Comparison of ENCODE assay signal across 7 cellular contexts in the genomic region with DNA sequence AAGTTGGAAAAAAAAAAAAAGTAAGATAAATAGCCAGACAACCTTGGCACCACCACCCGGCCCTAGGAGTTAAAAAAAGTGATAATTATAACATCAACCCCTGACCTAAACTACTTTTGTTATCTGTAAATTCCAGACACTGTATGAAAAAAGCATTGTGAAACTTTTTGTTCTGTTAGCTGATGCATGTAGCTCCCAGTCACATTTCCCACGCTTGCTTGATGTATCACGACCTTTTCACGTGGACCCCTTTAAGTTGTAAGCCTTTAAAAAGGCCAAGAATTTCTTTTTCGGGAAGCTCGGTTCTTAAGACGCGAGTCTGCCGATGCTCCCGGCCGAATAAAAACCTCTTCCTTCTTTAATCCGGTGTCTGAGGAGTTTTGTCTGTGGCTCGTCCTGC. TPM values are rescaled to one million over a fixed set of nuclear protein-coding genes. Genes with fewer than 3 reads are reported as not detected.
"Had no signal": no experiment of that assay in that cellular context is flagged by ENCODE, and none has a peak within 500 bp of the region (broad histone marks: within the 10 kb centered on the region; RNA-seq: fewer than 3 reads in every experiment).

No MANE protein-coding gene starts in this region.

RNA-seq across cellular contexts. Expression of a gene that starts 35.9 kb away (rescaled TPM):
- total RNA-seq: dermis microvascular lymphatic vessel endothelial cell, fibroblast of lung, osteocyte, right atrium auricular region, smooth muscle cell had no signal
- polyA plus RNA-seq: fibroblast of lung; immature natural killer cell; naive thymus-derived CD4-positive, alpha-beta T cell; smooth muscle cell had no signal
